ENCODE assay signal across 11 cellular contexts in genomic region chr18:55422456-55423185, GRCh38.
A peak's percentile ranks its signal among the peaks of the same experiment; 100 is the strongest.
DNase-seq lines count a peak whose midpoint lies in the region; ATAC-seq and TF ChIP-seq lines count a peak whose summit lies in the region.
"Had no signal": no experiment of that assay in that cellular context is flagged by ENCODE, and none has a peak within 500 bp of the region (broad histone marks: within the 10 kb centered on the region; RNA-seq: fewer than 3 reads in every experiment).

No MANE protein-coding gene starts in this region.

- no peaks in the 10 kb centered on the region for H3K36me3 Mint-ChIP-seq in endothelial cell (ENCODE audit: low read depth, unreplicated experiment)
- H3K36me3 Mint-ChIP-seq: activated CD8-positive, alpha-beta memory T cell treated with anti-CD3 and anti-CD28 coated beads, Interleukin-2, amount 10 ng/mL, durations not matched to agents 7 days and 5 days; CD4-positive, CD25-positive, alpha-beta regulatory T cell had no signal

- H3K4me3 Mint-ChIP-seq in endothelial cell (ENCODE audit: unreplicated experiment): no peak overlapping the region
- H3K4me3 Mint-ChIP-seq: activated CD8-positive, alpha-beta memory T cell treated with anti-CD3 and anti-CD28 coated beads, Interleukin-2, amount 10 ng/mL, durations not matched to agents 7 days and 5 days; CD4-positive, CD25-positive, alpha-beta regulatory T cell had no signal

- H3K4me1 Mint-ChIP-seq in endothelial cell (ENCODE audit: unreplicated experiment): peaks cover 72% of the 10 kb centered on the region
- H3K4me1 Mint-ChIP-seq: activated CD8-positive, alpha-beta memory T cell treated with anti-CD3 and anti-CD28 coated beads, Interleukin-2, amount 10 ng/mL, durations not matched to agents 7 days and 5 days had no signal

- no peaks in the 10 kb centered on the region for H3K27me3 ChIP-seq in AG04450 (ENCODE audit: control insufficient read depth, insufficient read depth, low read length)

- H3K9me3 ChIP-seq in AG04450 (ENCODE audit: control insufficient read depth, insufficient read depth, low read length): no peaks in the 10 kb centered on the region

- H3K27ac ChIP-seq in AG04450 (ENCODE audit: low read depth, low read length): no peak overlapping the region

- DNase-seq in AG04450 (ENCODE audit: low read depth, low spot score): no peak
- DNase-seq in NCI-H2171 (lab: John Stamatoyannopoulos, UW): peak; percentile 85
- no peak for DNase-seq in endothelial cell (ENCODE audit: low spot score)
- peak; percentile 38 for DNase-seq in myocyte (ENCODE audit: low read depth)
- DNase-seq in HuH-7.5 (ENCODE audit: low spot score): no peak
- DNase-seq in GM10248 (ENCODE audit: extremely low spot score): no peak
- DNase-seq in activated CD8-positive, alpha-beta memory T cell treated with anti-CD3 and anti-CD28 coated beads, Interleukin-2, amount 50 U/mL, for 4 hours: no peak
- DNase-seq: activated CD8-positive, alpha-beta memory T cell treated with anti-CD3 and anti-CD28 coated beads, Interleukin-2, amount 10 ng/mL, durations not matched to agents 7 days and 5 days; CD4-positive, CD25-positive, alpha-beta regulatory T cell; H7 had no signal

- peaks cover 9% of the 10 kb centered on the region for H3K27me3 Mint-ChIP-seq in endothelial cell (ENCODE audit: unreplicated experiment)
- H3K27me3 Mint-ChIP-seq: CD4-positive, CD25-positive, alpha-beta regulatory T cell had no signal

- H3K27ac Mint-ChIP-seq in endothelial cell (ENCODE audit: unreplicated experiment): peak overlapping the region; percentile 59
- H3K27ac Mint-ChIP-seq: activated CD8-positive, alpha-beta memory T cell treated with anti-CD3 and anti-CD28 coated beads, Interleukin-2, amount 10 ng/mL, durations not matched to agents 7 days and 5 days had no signal

- POLR2A ChIA-PET in AG04450 (lab: Yijun Ruan, JAX) (no interaction called here), GM10248 (lab: Yijun Ruan, JAX) (interaction anchor here (0.6 kb wide), 1 partner anchor 482 kb away, joined by 3 read pairs; no protein-coding TSS in a partner anchor)

- no peaks in the 10 kb centered on the region for H3K9me3 Mint-ChIP-seq in endothelial cell (ENCODE audit: unreplicated experiment)

- no peak for TF ChIP-seq CTCF in AG04450 (IDR thresholded peaks at IDR 0.05; ENCODE audit: low read depth, low read length)
- TF ChIP-seq CTCF in endothelial cell (IDR thresholded peaks at IDR 0.05; ENCODE audit: unreplicated experiment): no peak
- TF ChIP-seq CTCF in GM10248 (IDR thresholded peaks at IDR 0.05; ENCODE audit: control extremely low read depth, extremely low read depth, low read depth, missing control alignments): no peak

- CTCF ChIA-PET in AG04450 (lab: Charles Lee): interaction anchor here (0.8 to 3.8 kb wide), 2 partner anchors 7 to 188 kb away, joined by 3 to 36 read pairs; no protein-coding TSS in a partner anchor
- CTCF ChIA-PET in GM10248 (lab: Yijun Ruan, JAX): no interaction called here

- H3K4me3 ChIP-seq in AG04450 (ENCODE audit: low read depth, low read length): peak overlapping the region; percentile 45

- no peak for ATAC-seq in HG02981 (IDR thresholded peaks at IDR 0.05; ENCODE audit: unreplicated experiment)
- ATAC-seq: activated CD8-positive, alpha-beta memory T cell treated with anti-CD3 and anti-CD28 coated beads, Interleukin-2, amount 10 ng/mL, durations not matched to agents 7 days and 5 days had no signal

Comparison
In these comparisons a context has a peak if more than half of its experiments do, and no peak if none do; other contexts are left out.
1. DNase-seq: peak in NCI-H2171 (single experiment) and myocyte (single experiment); none in AG04450 (single experiment), endothelial cell (single experiment), HuH-7.5 (single experiment), GM10248 (single experiment) and activated CD8-positive, alpha-beta memory T cell treated with anti-CD3 and anti-CD28 coated beads, Interleukin-2, amount 50 U/mL, for 4 hours (single experiment).